22 cellular contexts compared by ENCODE assay signal in genomic region chr3:34285465-34286188, GRCh38.
"Had no signal": no experiment of that assay in that cellular context is flagged by ENCODE, and none has a peak within 500 bp of the region (broad histone marks: within the 10 kb centered on the region; RNA-seq: fewer than 3 reads in every experiment).

No MANE protein-coding gene starts in this region.

- H3K27me3 ChIP-seq: ascending aorta, colonic mucosa, gastrocnemius medialis, sigmoid colon, upper lobe of left lung had no signal

- H3K36me3 ChIP-seq: ascending aorta, colonic mucosa, gastrocnemius medialis, lower lobe of right lung, prostate gland, sigmoid colon, upper lobe of left lung had no signal

- H3K4me1 ChIP-seq: ascending aorta, colonic mucosa, gastrocnemius medialis, lower lobe of right lung, prostate gland, sigmoid colon, upper lobe of left lung had no signal

- H3K27ac ChIP-seq: ascending aorta, colonic mucosa, epithelial cell of prostate, gastrocnemius medialis, lower lobe of right lung, prostate gland, sigmoid colon, upper lobe of left lung had no signal

- FAIRE-seq: kidney, TTC549 had no signal

- DNase-seq: activated B cell treated with CpG ODN at 0.5 μM for 24 hours; activated CD4-positive, alpha-beta T cell treated with anti-CD3 and anti-CD28 coated beads, Interleukin-2, amount 10 ng/mL, durations not matched to agents 24 days and 14 days; activated CD8-positive, alpha-beta memory T cell treated with anti-CD3 and anti-CD28 coated beads for 24 hours; activated naive CD4-positive, alpha-beta T cell treated with Interleukin-2 at 50 U/mL for 16 hours; activated naive CD8-positive, alpha-beta T cell treated with anti-CD3 and anti-CD28 coated beads, Interleukin-2, amount 50 U/mL, for 24 hours; colonic mucosa; effector memory CD4-positive, alpha-beta T cell; gastrocnemius medialis; kidney; lower lobe of right lung; midbrain; naive B cell; occipital lobe; sigmoid colon; stimulated activated CD4-positive, alpha-beta T cell treated with anti-CD3 and anti-CD28 coated beads, Interleukin-2, amount 100 ng/mL, for 24 hours; stimulated activated naive CD4-positive, alpha-beta T cell; T-helper 17 cell; upper lobe of left lung had no signal

- ATAC-seq: activated naive CD8-positive, alpha-beta T cell treated with anti-CD3 and anti-CD28 coated beads, Interleukin-2, amount 50 U/mL, for 24 hours; gastrocnemius medialis; lower lobe of right lung; T-helper 17 cell had no signal

- H3K4me3 ChIP-seq: ascending aorta, colonic mucosa, gastrocnemius medialis, lower lobe of right lung, prostate gland, sigmoid colon, upper lobe of left lung had no signal

- H3K9me3 ChIP-seq: ascending aorta, colonic mucosa, gastrocnemius medialis, lower lobe of right lung, prostate gland, sigmoid colon, upper lobe of left lung had no signal
